12 cellular contexts compared by ENCODE assay signal in the genomic region with DNA sequence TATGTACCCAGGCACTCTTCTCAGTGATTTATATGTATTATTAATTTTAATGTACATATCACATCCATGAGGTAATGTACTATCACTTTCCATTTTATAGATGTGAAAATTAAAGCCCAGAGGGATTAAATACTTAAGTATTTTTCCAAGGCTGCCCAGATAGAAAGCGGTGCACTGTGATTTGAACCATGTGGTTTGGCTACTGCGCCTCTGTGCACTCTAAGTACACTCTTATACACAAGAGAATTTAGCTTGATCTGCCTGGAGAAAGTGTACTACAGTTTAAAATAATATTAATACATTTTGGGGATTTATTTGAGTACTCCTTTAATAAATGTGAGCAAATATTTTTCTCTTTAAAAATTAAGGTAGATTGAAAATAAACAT.
"Had no signal": no experiment of that assay in that cellular context is flagged by ENCODE, and none has a peak within 500 bp of the region (broad histone marks: within the 10 kb centered on the region; RNA-seq: fewer than 3 reads in every experiment).

No MANE protein-coding gene starts in this region.

- H3K4me3 ChIP-seq: body of pancreas, skin epidermis had no signal

- DNase-seq: activated CD4-positive, alpha-beta T cell treated with anti-CD3 and anti-CD28 coated beads for 1 hour; activated CD4-positive, alpha-beta T cell treated with anti-CD3 and anti-CD28 coated beads, Interleukin-2, amount 50 U/mL, for 48 hours; activated CD8-positive, alpha-beta memory T cell treated with anti-CD3 and anti-CD28 coated beads, Interleukin-2, amount 10 ng/mL, durations not matched to agents 7 days and 5 days; activated effector memory CD4-positive, alpha-beta T cell treated with Interleukin-2 at 50 U/mL for 16 hours; activated T-cell treated with anti-CD3 and anti-CD28 coated beads, Interleukin-2, amount 50 U/mL, for 24 hours; body of pancreas; effector memory CD8-positive, alpha-beta T cell; erythroblast; foreskin fibroblast had no signal

- H3K9me3 ChIP-seq: body of pancreas had no signal

- H3K36me3 Mint-ChIP-seq: activated CD8-positive, alpha-beta memory T cell treated with anti-CD3 and anti-CD28 coated beads, Interleukin-2, amount 10 ng/mL, durations not matched to agents 7 days and 5 days; activated naive CD4-positive, alpha-beta T cell treated with anti-CD3 and anti-CD28 coated beads, Interleukin-2, amount 50 U/mL, for 24 hours had no signal

- H3K27me3 Mint-ChIP-seq: activated CD8-positive, alpha-beta memory T cell treated with anti-CD3 and anti-CD28 coated beads, Interleukin-2, amount 10 ng/mL, durations not matched to agents 7 days and 5 days; effector memory CD8-positive, alpha-beta T cell had no signal

- H3K4me3 Mint-ChIP-seq: activated CD8-positive, alpha-beta memory T cell treated with anti-CD3 and anti-CD28 coated beads, Interleukin-2, amount 10 ng/mL, durations not matched to agents 7 days and 5 days; activated naive CD4-positive, alpha-beta T cell treated with anti-CD3 and anti-CD28 coated beads, Interleukin-2, amount 50 U/mL, for 24 hours; activated T-cell treated with anti-CD3 and anti-CD28 coated beads, Interleukin-2, amount 50 U/mL, for 24 hours; effector memory CD8-positive, alpha-beta T cell; nephron had no signal

- H3K27ac ChIP-seq: body of pancreas had no signal

- H3K27ac Mint-ChIP-seq: activated CD8-positive, alpha-beta memory T cell treated with anti-CD3 and anti-CD28 coated beads, Interleukin-2, amount 10 ng/mL, durations not matched to agents 7 days and 5 days; activated naive CD4-positive, alpha-beta T cell treated with anti-CD3 and anti-CD28 coated beads, Interleukin-2, amount 50 U/mL, for 24 hours; activated T-cell treated with anti-CD3 and anti-CD28 coated beads, Interleukin-2, amount 50 U/mL, for 24 hours; effector memory CD8-positive, alpha-beta T cell had no signal

- H3K27me3 ChIP-seq: body of pancreas had no signal

- H3K4me1 Mint-ChIP-seq: activated CD8-positive, alpha-beta memory T cell treated with anti-CD3 and anti-CD28 coated beads, Interleukin-2, amount 10 ng/mL, durations not matched to agents 7 days and 5 days; activated naive CD4-positive, alpha-beta T cell treated with anti-CD3 and anti-CD28 coated beads, Interleukin-2, amount 50 U/mL, for 24 hours had no signal

- H3K9me3 Mint-ChIP-seq: activated naive CD4-positive, alpha-beta T cell treated with anti-CD3 and anti-CD28 coated beads, Interleukin-2, amount 50 U/mL, for 24 hours; activated T-cell treated with anti-CD3 and anti-CD28 coated beads, Interleukin-2, amount 50 U/mL, for 24 hours; nephron had no signal

- ATAC-seq: activated CD8-positive, alpha-beta memory T cell treated with anti-CD3 and anti-CD28 coated beads, Interleukin-2, amount 10 ng/mL, durations not matched to agents 7 days and 5 days; body of pancreas; effector memory CD8-positive, alpha-beta T cell had no signal

- H3K4me1 ChIP-seq: body of pancreas had no signal
